In the genomic region with DNA sequence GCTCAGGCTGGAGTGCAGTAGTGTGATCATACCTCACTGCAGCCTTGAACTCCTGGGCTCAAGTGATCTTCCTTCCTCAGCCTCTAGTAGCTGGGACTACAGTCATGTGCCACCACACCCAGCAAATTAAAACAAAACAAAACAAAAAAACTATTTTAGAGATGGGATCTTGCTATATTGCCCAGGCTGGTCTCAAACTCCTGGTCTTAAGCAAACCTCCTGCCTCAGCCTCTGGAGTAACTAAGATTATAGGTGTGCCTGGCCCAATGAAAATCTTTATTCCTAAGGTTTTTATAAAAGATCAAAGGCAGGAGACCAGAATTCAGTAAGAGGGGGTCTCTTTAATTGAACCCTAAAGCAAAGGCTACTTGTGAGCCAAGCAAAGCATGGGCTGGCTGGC, we compare ENCODE assay signal across 26 cellular contexts. TPM values are rescaled to one million over a fixed set of nuclear protein-coding genes. Genes with fewer than 3 reads are reported as not detected.
"Had no signal": no experiment of that assay in that cellular context is flagged by ENCODE, and none has a peak within 500 bp of the region (broad histone marks: within the 10 kb centered on the region; RNA-seq: fewer than 3 reads in every experiment).

No MANE protein-coding gene starts in this region.

- H3K27me3 ChIP-seq: neural progenitor cell, uterus had no signal

- H3K9me3 ChIP-seq: heart left ventricle, uterus had no signal

- DNase-seq: activated CD4-positive, alpha-beta memory T cell treated with anti-CD3 and anti-CD28 coated beads, Interleukin-2, amount 10 ng/mL, durations not matched to agents 7 days and 5 days; activated CD4-positive, alpha-beta T cell treated with anti-CD3 and anti-CD28 coated beads, Interleukin-2, amount 10 ng/mL, durations not matched to agents 24 days and 14 days; activated naive CD8-positive, alpha-beta T cell treated with anti-CD3 and anti-CD28 coated beads, Interleukin-2, amount 50 U/mL, for 24 hours; activated T-cell treated with anti-CD3 and anti-CD28 coated beads, Interleukin-2, amount 50 U/mL, for 48 hours; amygdala; caudate nucleus; dermis blood vessel endothelial cell; effector CD8-positive, alpha-beta T cell; erythroblast; foreskin fibroblast; heart left ventricle; midbrain; natural killer cell; right cardiac atrium; stimulated activated CD4-positive, alpha-beta T cell treated with anti-CD3 and anti-CD28 coated beads, Interleukin-2, amount 100 ng/mL, for 48 hours; stimulated activated naive CD4-positive, alpha-beta T cell treated with Interleukin-2 at 50 U/mL for 16 hours; T-helper 9 cell; trophoblast cell; uterus; WERI-Rb-1 had no signal

- H3K4me3 ChIP-seq: heart left ventricle, neural progenitor cell, uterus had no signal

- H3K36me3 ChIP-seq: heart left ventricle, uterus had no signal

- H3K9ac ChIP-seq: neural progenitor cell had no signal

- H3K4me1 ChIP-seq: neural progenitor cell, uterus had no signal

- H3K4me2 ChIP-seq: neural progenitor cell had no signal

- ATAC-seq: heart left ventricle, right cardiac atrium had no signal

- H3K27ac ChIP-seq: heart left ventricle, neural progenitor cell, uterus, WERI-Rb-1 had no signal

- H2AFZ ChIP-seq: neural progenitor cell had no signal

RNA-seq across cellular contexts. Expression of gene INAVA, which starts 10.1 kb away (rescaled TPM):
- total RNA-seq: activated CD4-positive, alpha-beta T cell treated with anti-CD3 and anti-CD28 coated beads, Interleukin-2, amount 10 ng/mL, durations not matched to agents 24 days and 14 days; activated T-helper 2 cell treated with anti-CD3 and anti-CD28 coated beads, Interferon-gamma antibody, Interleukin-2, Interleukin-4, amounts not matched to agents 10 μg/mL and 5 μg/mL and 100 μg/mL, durations not matched to agents 14 hours and 24 hours and 36 hours; right cardiac atrium; T-helper 1 cell treated with Interleukin-12 subunit alpha and Interleukin-12 subunit beta and Interleukin-4 antibody, amounts not matched to agents 30 ng/mL and 1 ng/mL, for 36 hours had no signal

RNA-seq across cellular contexts. Expression of gene GPR25, which starts 32.0 kb away (rescaled TPM):
- total RNA-seq: activated CD4-positive, alpha-beta T cell treated with anti-CD3 and anti-CD28 coated beads, Interleukin-2, amount 10 ng/mL, durations not matched to agents 24 days and 14 days; activated T-helper 2 cell treated with anti-CD3 and anti-CD28 coated beads, Interferon-gamma antibody, Interleukin-2, Interleukin-4, amounts not matched to agents 10 μg/mL and 5 μg/mL and 100 μg/mL, durations not matched to agents 14 hours and 24 hours and 36 hours; dermis blood vessel endothelial cell; heart left ventricle; kidney epithelial cell; lower leg skin; omental fat pad; right cardiac atrium; T-helper 1 cell treated with Interleukin-12 subunit alpha and Interleukin-12 subunit beta and Interleukin-4 antibody, amounts not matched to agents 30 ng/mL and 1 ng/mL, for 36 hours had no signal
